ENCODE assay signal across 20 cellular contexts in the genomic region with DNA sequence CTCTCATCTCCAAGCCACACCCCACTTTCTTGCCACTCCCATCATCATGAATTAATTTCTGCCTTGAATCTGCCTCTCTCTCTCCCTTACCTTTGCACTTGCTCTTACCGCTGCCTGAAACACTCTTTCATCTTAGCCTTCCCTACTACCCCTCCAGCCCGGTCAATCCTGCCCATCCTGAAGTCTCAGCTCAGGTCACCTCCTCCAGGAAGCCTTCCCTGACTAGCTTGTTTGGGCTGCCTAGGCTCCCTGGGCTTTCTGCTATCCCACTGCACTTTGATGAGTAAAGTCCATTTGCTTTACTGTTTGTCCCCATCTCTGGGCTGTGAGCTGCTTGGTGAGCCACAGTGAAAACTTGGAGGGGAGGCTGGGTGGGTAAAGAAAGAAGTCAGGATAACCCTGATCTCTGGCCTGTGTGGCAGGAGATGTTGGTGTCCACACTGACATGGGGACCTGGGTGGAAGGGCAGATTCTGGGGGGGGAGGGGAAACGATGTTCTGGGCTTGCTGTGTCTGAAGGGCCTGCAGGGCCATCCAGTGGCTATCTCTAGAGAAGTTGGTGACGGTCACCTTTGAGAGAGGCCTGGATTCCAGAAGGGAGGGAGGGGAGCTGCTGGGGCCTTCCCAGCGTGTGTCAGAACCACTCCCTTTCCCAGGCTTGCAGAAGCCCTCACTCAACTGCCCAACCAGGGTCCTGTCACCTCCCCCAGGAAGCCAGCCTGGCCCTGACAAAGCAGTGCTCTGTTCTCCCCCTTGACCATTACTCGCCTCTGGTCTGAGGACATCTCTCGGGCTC.
A peak's percentile ranks its signal among the peaks of the same experiment; 100 is the strongest.
DNase-seq lines count a peak whose midpoint lies in the region; ATAC-seq lines count a peak whose summit lies in the region.
"Had no signal": no experiment of that assay in that cellular context is flagged by ENCODE, and none has a peak within 500 bp of the region (broad histone marks: within the 10 kb centered on the region; RNA-seq: fewer than 3 reads in every experiment).

No MANE protein-coding gene starts in this region.

- H3K4me3 ChIP-seq in stomach smooth muscle (ENCODE audit: low read length in 2 of 2): peak overlapping the region in 1 of 2 donors; percentile 40
- H3K4me3 ChIP-seq: left lung, ovary, SJCRH30, smooth muscle cell, thoracic aorta had no signal

- peaks cover 0 to 6% of the 10 kb centered on the region in 2 donors for H3K36me3 ChIP-seq in stomach smooth muscle (ENCODE audit: control insufficient read depth in 2 of 2, insufficient read depth in 2 of 2, low read length in 2 of 2)
- H3K36me3 ChIP-seq: left lung, ovary, SJCRH30, thoracic aorta had no signal

- H3K27me3 ChIP-seq in stomach smooth muscle (ENCODE audit: control insufficient read depth in 1 of 2, insufficient read depth in 2 of 2, low read length in 2 of 2): no peaks in the 10 kb centered on the region
- H3K27me3 ChIP-seq: ovary had no signal

- ATAC-seq in left ventricle myocardium superior (peak; percentile 38), GM18517 (IDR thresholded peaks at IDR 0.05; ENCODE audit: unreplicated experiment) (no peak), HG03139 (IDR thresholded peaks at IDR 0.05; ENCODE audit: unreplicated experiment) (no peak), GM19035 (IDR thresholded peaks at IDR 0.05; ENCODE audit: unreplicated experiment) (no peak)
- ATAC-seq: activated CD8-positive, alpha-beta memory T cell treated with anti-CD3 and anti-CD28 coated beads, Interleukin-2, amount 10 ng/mL, durations not matched to agents 7 days and 5 days; left lung had no signal

- peak overlapping the region; percentile 31 for H3K27ac ChIP-seq in stomach smooth muscle (ENCODE audit: low read length)
- H3K27ac ChIP-seq: left lung, SJCRH30, thoracic aorta had no signal

- DNase-seq in NOMO-1 treated with DMSO at 0.1 percent for 48 hours (lab: John Stamatoyannopoulos, UW; ENCODE audit: unreplicated experiment) (peak; percentile 11), NOMO-1 treated with dmso at 0.1 percent for 144 hours (lab: John Stamatoyannopoulos, UW; ENCODE audit: unreplicated experiment) (no peak), SW480 (ENCODE audit: low spot score) (peak; percentile 43), left ventricle myocardium superior (no peak)
- DNase-seq: activated CD8-positive, alpha-beta memory T cell treated with anti-CD3 and anti-CD28 coated beads, Interleukin-2, amount 10 ng/mL, durations not matched to agents 7 days and 5 days; activated effector memory CD4-positive, alpha-beta T cell treated with anti-CD3 and anti-CD28 coated beads, Interleukin-2, amount 50 U/mL, for 16 hours; amniotic stem cell; Caco-2; HFFc6; NCI-H510A; OCI-M1; SJCRH30 had no signal

- no peaks in the 10 kb centered on the region for H3K9me3 ChIP-seq in stomach smooth muscle (ENCODE audit: control insufficient read depth in 2 of 2, low read length in 2 of 2)
- H3K9me3 ChIP-seq: Caco-2, left lung, ovary, SJCRH30, thoracic aorta had no signal

- peaks cover 59% of the 10 kb centered on the region for H3K4me1 ChIP-seq in stomach smooth muscle (ENCODE audit: control insufficient read depth, insufficient read depth, low read length)
- H3K4me1 ChIP-seq: Caco-2, left lung had no signal

- intact Hi-C loops in left ventricle myocardium superior (cut with micrococcal nuclease): no loop called here

- H3K9ac ChIP-seq in stomach smooth muscle (ENCODE audit: low read length in 2 of 2): peak overlapping the region in 1 of 2 donors; percentile 21

Comparison
In these comparisons a context has a peak if more than half of its experiments do, and no peak if none do; other contexts are left out.
1. DNase-seq: peak in NOMO-1 treated with DMSO at 0.1 percent for 48 hours (single experiment) and SW480 (single experiment); none in NOMO-1 treated with dmso at 0.1 percent for 144 hours (single experiment) and left ventricle myocardium superior (single experiment).